In genomic region chr16:11613381-11614303, GRCh38 we compare ENCODE assay signal across 1 cellular context.
TF ChIP-seq lines count a peak whose summit lies in the region.

No MANE protein-coding gene starts in this region.

TF ChIP-seq in SK-N-SH treated with all-trans-retinoic acid at 6 μM for 48 hours, 23 proteins besides CTCF, POLR2A, EP300 and RAD21 (continued from another document):
- TF ChIP-seq CSRNP3 (CRISPR knock-in tag; IDR thresholded peaks at IDR 0.05): no peak
- no peak for TF ChIP-seq TOX (CRISPR knock-in tag; IDR thresholded peaks at IDR 0.05; ENCODE audit: borderline replicate concordance)
- no peak for TF ChIP-seq SNAI2 (CRISPR knock-in tag; IDR thresholded peaks at IDR 0.05)
- no peak for TF ChIP-seq ISL1 (CRISPR knock-in tag; IDR thresholded peaks at IDR 0.05)
